ENCODE assay signal across 8 cellular contexts in the genomic region with DNA sequence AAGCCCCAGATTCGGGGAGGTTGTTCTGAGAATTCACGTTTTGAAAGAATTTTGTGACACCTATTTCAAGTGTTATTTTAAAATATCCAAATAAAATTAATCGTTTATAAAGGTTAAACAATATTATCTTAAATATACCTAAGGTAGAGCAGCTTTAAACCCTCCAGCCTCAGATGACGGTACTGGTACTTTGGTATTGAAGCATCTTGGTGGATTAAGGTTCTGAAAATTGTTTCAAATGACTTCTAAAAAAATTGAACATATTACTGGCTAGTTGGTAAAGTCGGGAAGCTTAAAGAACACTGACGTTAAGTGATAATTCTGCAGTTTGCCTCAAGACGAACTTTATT. TPM values are rescaled to one million over a fixed set of nuclear protein-coding genes. Genes with fewer than 3 reads are reported as not detected.
DNase-seq lines count a peak whose midpoint lies in the region; ATAC-seq and TF ChIP-seq lines count a peak whose summit lies in the region.

No MANE protein-coding gene starts in this region.

- peak overlapping the region in 9 of 10 donors; percentile 52 to 80 (median 70) for H3K4me3 ChIP-seq in heart right ventricle
- peak overlapping the region; percentile 81 for H3K4me3 ChIP-seq in brain microvascular endothelial cell (ENCODE audit: low read depth, low read length)
- H3K4me3 ChIP-seq in mesodermal cell (ENCODE audit: extremely low read depth, insufficient read depth, low read length, poor library complexity, severe bottlenecking): peak overlapping the region; percentile 52
- peak overlapping the region; percentile 80 for H3K4me3 ChIP-seq in upper lobe of right lung

- H3K27ac ChIP-seq in heart right ventricle (peak overlapping the region; percentile 52 to 92 (median 86)), brain microvascular endothelial cell (no peak overlapping the region), mesodermal cell (ENCODE audit: low read depth, low read length, severe bottlenecking) (peak overlapping the region; percentile 94), upper lobe of right lung (peak overlapping the region; percentile 82)

- DNase-seq in heart right ventricle (no peak), left ventricle myocardium superior (no peak), brain microvascular endothelial cell (no peak), upper lobe of right lung (no peak), SW480 (ENCODE audit: low spot score) (no peak), NK-92 (lab: John Stamatoyannopoulos, UW; ENCODE audit: unreplicated experiment) (no peak)

- H3K27me3 ChIP-seq in heart right ventricle (no peaks in the 10 kb centered on the region), brain microvascular endothelial cell (replicated peaks) (no peaks in the 10 kb centered on the region), upper lobe of right lung (no peaks in the 10 kb centered on the region)

- H3K36me3 ChIP-seq in heart right ventricle (peaks cover 0 to 38% (median 32%) of the 10 kb centered on the region in 9 donors), brain microvascular endothelial cell (replicated peaks) (peaks cover 24% of the 10 kb centered on the region), mesodermal cell (ENCODE audit: control insufficient read depth, insufficient read depth, low read length) (peaks cover 38% of the 10 kb centered on the region), upper lobe of right lung (peaks cover 36% of the 10 kb centered on the region)

- in situ Hi-C loops in brain microvascular endothelial cell (cut with HindIII; ENCODE audit: low pct_ligation_motif_present, low sequenced_read_pairs): loop anchor here (25.0 kb wide), 1 partner anchor 132 kb away; no protein-coding TSS in a partner anchor

- WGBS in heart right ventricle, 2 donors: 33 to 38% methylated on average over 7 of the region's 7 CpGs
- no CpG with 5 or more reads among the region's 7 CpGs for WGBS in mesodermal cell (ENCODE audit: insufficient coverage in 2 of 2), 2 experiments

- intact Hi-C loops in heart right ventricle (cut with DNase I) (loop anchor here in 3 of 10 donors (5.0 kb wide), 1 partner anchor 107 kb away; a partner anchor contains a TSS), left ventricle myocardium superior (cut with micrococcal nuclease) (no loop called here), upper lobe of right lung (cut with DNase I) (no loop called here)

- peaks cover 0 to 4% (median 0%) of the 10 kb centered on the region in 11 donors for H3K9me3 ChIP-seq in heart right ventricle
- H3K9me3 ChIP-seq in mesodermal cell (ENCODE audit: control insufficient read depth, low read length): no peaks in the 10 kb centered on the region
- H3K9me3 ChIP-seq in upper lobe of right lung: no peaks in the 10 kb centered on the region

- H3K4me1 ChIP-seq in heart right ventricle (peaks cover 5 to 20% (median 13%) of the 10 kb centered on the region in 9 donors), mesodermal cell (ENCODE audit: control insufficient read depth, insufficient read depth, low read length, poor library complexity, severe bottlenecking) (no peaks in the 10 kb centered on the region), upper lobe of right lung (peaks cover 11% of the 10 kb centered on the region)

- ATAC-seq in heart right ventricle (peak in 1 of 8 donors; percentile 2), left ventricle myocardium superior (no peak), upper lobe of right lung (no peak), HG03520 (IDR thresholded peaks at IDR 0.05; ENCODE audit: unreplicated experiment) (no peak)

- TF ChIP-seq CTCF in heart right ventricle (IDR thresholded peaks at IDR 0.05): no peak
- TF ChIP-seq CTCF in brain microvascular endothelial cell (IDR thresholded peaks at IDR 0.05; ENCODE audit: low read depth, low read length, missing control alignments): no peak
- TF ChIP-seq CTCF in upper lobe of right lung (IDR thresholded peaks at IDR 0.05): no peak

RNA-seq across cellular contexts. Expression of a gene that starts 0.4 kb away (rescaled TPM):
- total RNA-seq in heart right ventricle (10 to 100 TPM; 21.5 to 35.9 (median 28.1) TPM), left ventricle myocardium superior (28.4 TPM), upper lobe of right lung (34.5 TPM)
- polyA plus RNA-seq in heart right ventricle: 10 to 100 TPM in 1 of 2 donors, 1 to 10 TPM in 1; 9.6 to 11.6 TPM
- polyA plus RNA-seq in mesodermal cell (2013, experiment 1 of 2): 19.3 TPM
- polyA plus RNA-seq in mesodermal cell (2013, experiment 2 of 2): 20.0 TPM

RNA-seq across cellular contexts. Expression of a gene that starts 31.5 kb away (rescaled TPM):
- total RNA-seq in heart right ventricle: 1 to 10 TPM; 1.5 to 3.7 (median 2.4) TPM
- polyA plus RNA-seq in heart right ventricle: 1 to 10 TPM; 1.6 to 4.7 TPM
- 2.8 TPM for total RNA-seq in left ventricle myocardium superior
- polyA plus RNA-seq in mesodermal cell (2013, experiment 1 of 2): 0.07 TPM
- polyA plus RNA-seq in mesodermal cell (2013, experiment 2 of 2): 0.05 TPM
- total RNA-seq in upper lobe of right lung: 1.0 TPM

RNA-seq across cellular contexts. Expression of a gene that starts 49.1 kb away (rescaled TPM):
- total RNA-seq in heart right ventricle (not detected), left ventricle myocardium superior (not detected), upper lobe of right lung (not detected)
- polyA plus RNA-seq in heart right ventricle: not detected
- not detected for polyA plus RNA-seq in mesodermal cell (2013, experiment 1 of 2)
- polyA plus RNA-seq in mesodermal cell (2013, experiment 2 of 2): not detected

RNA-seq across cellular contexts. Expression of a gene that starts 55.5 kb away (rescaled TPM):
- total RNA-seq in heart right ventricle: under 1 TPM in 1 of 10 donors, not detected in 9; 0.24 TPM
- not detected for polyA plus RNA-seq in heart right ventricle
- not detected for total RNA-seq in left ventricle myocardium superior
- polyA plus RNA-seq in mesodermal cell (2013, experiment 1 of 2): 0.26 TPM
- polyA plus RNA-seq in mesodermal cell (2013, experiment 2 of 2): 0.35 TPM
- not detected for total RNA-seq in upper lobe of right lung
